Comparison of ENCODE assay signal across 1 cellular context in the genomic region with DNA sequence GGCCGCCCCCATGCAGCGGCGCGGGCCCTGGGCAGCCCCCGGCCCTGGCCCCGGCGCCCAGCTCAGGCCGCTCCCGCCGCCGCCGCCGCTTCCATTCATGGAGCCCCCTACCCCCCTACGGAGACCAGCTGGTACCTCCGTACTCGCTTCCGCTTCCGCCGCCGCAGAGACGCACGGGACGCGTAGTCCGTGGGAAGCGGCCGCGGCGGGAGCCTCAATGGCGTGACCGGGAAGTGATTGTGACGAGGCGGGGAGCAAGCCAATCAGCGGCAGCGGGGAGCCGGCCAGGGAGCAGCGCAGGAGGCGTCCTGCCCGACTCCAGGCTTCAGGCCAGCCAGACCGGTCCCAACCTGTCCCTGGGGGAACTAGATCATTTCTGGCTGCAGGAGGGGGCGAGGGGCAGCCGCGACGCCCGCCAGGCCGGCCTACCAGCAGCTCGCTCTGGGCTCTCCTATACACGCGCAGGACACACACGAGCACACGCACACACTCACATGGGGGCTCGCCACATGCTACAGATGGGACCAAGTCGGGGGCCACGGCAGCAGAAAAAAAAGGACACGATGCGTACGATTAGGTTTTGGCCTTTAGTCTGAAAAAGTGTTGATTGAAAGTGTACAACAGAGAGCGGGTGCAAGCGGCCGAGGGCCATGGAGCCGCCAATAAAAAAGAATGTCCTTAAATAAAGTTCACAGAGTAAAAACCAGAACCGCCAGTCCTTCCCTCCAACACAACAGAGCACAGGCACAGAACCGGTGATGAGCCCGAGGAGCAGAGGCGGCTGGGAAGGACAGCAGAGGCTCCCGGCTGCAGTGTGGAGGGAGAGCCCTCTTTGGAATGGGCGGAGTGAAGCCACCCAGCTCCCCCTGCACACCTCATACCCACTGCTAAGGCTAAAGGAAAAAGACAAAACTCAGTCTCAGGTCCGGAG.
TF ChIP-seq lines count a peak whose summit lies in the region.

A gene with protein sequence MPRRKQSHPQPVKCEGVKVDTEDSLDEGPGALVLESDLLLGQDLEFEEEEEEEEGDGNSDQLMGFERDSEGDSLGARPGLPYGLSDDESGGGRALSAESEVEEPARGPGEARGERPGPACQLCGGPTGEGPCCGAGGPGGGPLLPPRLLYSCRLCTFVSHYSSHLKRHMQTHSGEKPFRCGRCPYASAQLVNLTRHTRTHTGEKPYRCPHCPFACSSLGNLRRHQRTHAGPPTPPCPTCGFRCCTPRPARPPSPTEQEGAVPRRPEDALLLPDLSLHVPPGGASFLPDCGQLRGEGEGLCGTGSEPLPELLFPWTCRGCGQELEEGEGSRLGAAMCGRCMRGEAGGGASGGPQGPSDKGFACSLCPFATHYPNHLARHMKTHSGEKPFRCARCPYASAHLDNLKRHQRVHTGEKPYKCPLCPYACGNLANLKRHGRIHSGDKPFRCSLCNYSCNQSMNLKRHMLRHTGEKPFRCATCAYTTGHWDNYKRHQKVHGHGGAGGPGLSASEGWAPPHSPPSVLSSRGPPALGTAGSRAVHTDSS (minus strand): TSS at position 109 of the 931 bp plus-strand sequence. CDS start 208 bp downstream, outside the sequence.

TF ChIP-seq in HepG2, 621 proteins besides CTCF, POLR2A, EP300 and RAD21 (continued from another document and continues in another):
- TF ChIP-seq, protein P1, sequence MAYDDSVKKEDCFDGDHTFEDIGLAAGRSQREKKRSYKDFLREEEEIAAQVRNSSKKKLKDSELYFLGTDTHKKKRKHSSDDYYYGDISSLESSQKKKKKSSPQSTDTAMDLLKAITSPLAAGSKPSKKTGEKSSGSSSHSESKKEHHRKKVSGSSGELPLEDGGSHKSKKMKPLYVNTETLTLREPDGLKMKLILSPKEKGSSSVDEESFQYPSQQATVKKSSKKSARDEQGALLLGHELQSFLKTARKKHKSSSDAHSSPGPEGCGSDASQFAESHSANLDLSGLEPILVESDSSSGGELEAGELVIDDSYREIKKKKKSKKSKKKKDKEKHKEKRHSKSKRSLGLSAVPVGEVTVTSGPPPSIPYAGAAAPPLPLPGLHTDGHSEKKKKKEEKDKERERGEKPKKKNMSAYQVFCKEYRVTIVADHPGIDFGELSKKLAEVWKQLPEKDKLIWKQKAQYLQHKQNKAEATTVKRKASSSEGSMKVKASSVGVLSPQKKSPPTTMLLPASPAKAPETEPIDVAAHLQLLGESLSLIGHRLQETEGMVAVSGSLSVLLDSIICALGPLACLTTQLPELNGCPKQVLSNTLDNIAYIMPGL (CRISPR knock-in tag; IDR thresholded peaks at IDR 0.05; ENCODE audit: borderline replicate concordance in 1 of 2, low read depth in 1 of 2): 0 out of 4 replicates have a peak, but pooled peaks of 1 of the 2 experiments have one; percentile 8
- TF ChIP-seq, protein P2, sequence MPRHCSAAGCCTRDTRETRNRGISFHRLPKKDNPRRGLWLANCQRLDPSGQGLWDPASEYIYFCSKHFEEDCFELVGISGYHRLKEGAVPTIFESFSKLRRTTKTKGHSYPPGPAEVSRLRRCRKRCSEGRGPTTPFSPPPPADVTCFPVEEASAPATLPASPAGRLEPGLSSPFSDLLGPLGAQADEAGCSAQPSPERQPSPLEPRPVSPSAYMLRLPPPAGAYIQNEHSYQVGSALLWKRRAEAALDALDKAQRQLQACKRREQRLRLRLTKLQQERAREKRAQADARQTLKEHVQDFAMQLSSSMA (CRISPR knock-in tag; IDR thresholded peaks at IDR 0.05): no peak
- TF ChIP-seq, protein P3, sequence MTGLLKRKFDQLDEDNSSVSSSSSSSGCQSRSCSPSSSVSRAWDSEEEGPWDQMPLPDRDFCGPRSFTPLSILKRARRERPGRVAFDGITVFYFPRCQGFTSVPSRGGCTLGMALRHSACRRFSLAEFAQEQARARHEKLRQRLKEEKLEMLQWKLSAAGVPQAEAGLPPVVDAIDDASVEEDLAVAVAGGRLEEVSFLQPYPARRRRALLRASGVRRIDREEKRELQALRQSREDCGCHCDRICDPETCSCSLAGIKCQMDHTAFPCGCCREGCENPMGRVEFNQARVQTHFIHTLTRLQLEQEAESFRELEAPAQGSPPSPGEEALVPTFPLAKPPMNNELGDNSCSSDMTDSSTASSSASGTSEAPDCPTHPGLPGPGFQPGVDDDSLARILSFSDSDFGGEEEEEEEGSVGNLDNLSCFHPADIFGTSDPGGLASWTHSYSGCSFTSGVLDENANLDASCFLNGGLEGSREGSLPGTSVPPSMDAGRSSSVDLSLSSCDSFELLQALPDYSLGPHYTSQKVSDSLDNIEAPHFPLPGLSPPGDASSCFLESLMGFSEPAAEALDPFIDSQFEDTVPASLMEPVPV (CRISPR knock-in tag; IDR thresholded peaks at IDR 0.05): no peak
- TF ChIP-seq SOX13 (IDR thresholded peaks at IDR 0.05): no peak
- TF ChIP-seq SOX13 (CRISPR knock-in tag; conservative IDR thresholded peaks at IDR 0.05 in 1 of 2, IDR thresholded peaks at IDR 0.05 in 1 of 2): no peak
- peak; percentile 65 for TF ChIP-seq CREB1 (IDR thresholded peaks at IDR 0.05)
- TF ChIP-seq CREB1 (CRISPR knock-in tag; IDR thresholded peaks at IDR 0.05): peak; percentile 89
- no peak for TF ChIP-seq SIX4 (CRISPR knock-in tag; IDR thresholded peaks at IDR 0.05)
- TF ChIP-seq NCOR1 (IDR thresholded peaks at IDR 0.05; ENCODE audit: borderline replicate concordance, low read length): no peak
- TF ChIP-seq SIX1 (CRISPR knock-in tag; IDR thresholded peaks at IDR 0.05; ENCODE audit: borderline replicate concordance): no peak
- TF ChIP-seq, protein P4, sequence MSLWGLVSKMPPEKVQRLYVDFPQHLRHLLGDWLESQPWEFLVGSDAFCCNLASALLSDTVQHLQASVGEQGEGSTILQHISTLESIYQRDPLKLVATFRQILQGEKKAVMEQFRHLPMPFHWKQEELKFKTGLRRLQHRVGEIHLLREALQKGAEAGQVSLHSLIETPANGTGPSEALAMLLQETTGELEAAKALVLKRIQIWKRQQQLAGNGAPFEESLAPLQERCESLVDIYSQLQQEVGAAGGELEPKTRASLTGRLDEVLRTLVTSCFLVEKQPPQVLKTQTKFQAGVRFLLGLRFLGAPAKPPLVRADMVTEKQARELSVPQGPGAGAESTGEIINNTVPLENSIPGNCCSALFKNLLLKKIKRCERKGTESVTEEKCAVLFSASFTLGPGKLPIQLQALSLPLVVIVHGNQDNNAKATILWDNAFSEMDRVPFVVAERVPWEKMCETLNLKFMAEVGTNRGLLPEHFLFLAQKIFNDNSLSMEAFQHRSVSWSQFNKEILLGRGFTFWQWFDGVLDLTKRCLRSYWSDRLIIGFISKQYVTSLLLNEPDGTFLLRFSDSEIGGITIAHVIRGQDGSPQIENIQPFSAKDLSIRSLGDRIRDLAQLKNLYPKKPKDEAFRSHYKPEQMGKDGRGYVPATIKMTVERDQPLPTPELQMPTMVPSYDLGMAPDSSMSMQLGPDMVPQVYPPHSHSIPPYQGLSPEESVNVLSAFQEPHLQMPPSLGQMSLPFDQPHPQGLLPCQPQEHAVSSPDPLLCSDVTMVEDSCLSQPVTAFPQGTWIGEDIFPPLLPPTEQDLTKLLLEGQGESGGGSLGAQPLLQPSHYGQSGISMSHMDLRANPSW (CRISPR knock-in tag; IDR thresholded peaks at IDR 0.05; ENCODE audit: borderline replicate concordance): no peak
- TF ChIP-seq ZNF33B (CRISPR knock-in tag; IDR thresholded peaks at IDR 0.05): no peak
- no peak for TF ChIP-seq REL (CRISPR knock-in tag; conservative IDR thresholded peaks at IDR 0.05)
- no peak for TF ChIP-seq TCF12 (IDR thresholded peaks at IDR 0.05)
- TF ChIP-seq TCF12 (CRISPR knock-in tag; IDR thresholded peaks at IDR 0.05): 0 out of 2 replicates have a peak, but pooled peaks have one; percentile 36
- TF ChIP-seq, protein P5, sequence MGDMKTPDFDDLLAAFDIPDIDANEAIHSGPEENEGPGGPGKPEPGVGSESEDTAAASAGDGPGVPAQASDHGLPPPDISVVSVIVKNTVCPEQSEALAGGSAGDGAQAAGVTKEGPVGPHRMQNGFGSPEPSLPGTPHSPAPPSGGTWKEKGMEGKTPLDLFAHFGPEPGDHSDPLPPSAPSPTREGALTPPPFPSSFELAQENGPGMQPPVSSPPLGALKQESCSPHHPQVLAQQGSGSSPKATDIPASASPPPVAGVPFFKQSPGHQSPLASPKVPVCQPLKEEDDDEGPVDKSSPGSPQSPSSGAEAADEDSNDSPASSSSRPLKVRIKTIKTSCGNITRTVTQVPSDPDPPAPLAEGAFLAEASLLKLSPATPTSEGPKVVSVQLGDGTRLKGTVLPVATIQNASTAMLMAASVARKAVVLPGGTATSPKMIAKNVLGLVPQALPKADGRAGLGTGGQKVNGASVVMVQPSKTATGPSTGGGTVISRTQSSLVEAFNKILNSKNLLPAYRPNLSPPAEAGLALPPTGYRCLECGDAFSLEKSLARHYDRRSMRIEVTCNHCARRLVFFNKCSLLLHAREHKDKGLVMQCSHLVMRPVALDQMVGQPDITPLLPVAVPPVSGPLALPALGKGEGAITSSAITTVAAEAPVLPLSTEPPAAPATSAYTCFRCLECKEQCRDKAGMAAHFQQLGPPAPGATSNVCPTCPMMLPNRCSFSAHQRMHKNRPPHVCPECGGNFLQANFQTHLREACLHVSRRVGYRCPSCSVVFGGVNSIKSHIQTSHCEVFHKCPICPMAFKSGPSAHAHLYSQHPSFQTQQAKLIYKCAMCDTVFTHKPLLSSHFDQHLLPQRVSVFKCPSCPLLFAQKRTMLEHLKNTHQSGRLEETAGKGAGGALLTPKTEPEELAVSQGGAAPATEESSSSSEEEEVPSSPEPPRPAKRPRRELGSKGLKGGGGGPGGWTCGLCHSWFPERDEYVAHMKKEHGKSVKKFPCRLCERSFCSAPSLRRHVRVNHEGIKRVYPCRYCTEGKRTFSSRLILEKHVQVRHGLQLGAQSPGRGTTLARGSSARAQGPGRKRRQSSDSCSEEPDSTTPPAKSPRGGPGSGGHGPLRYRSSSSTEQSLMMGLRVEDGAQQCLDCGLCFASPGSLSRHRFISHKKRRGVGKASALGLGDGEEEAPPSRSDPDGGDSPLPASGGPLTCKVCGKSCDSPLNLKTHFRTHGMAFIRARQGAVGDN (CRISPR knock-in tag; IDR thresholded peaks at IDR 0.05): peak; percentile 81
- no peak for TF ChIP-seq ZNF841 (CRISPR knock-in tag; IDR thresholded peaks at IDR 0.05; ENCODE audit: borderline replicate concordance)
- TF ChIP-seq SMAD3 (CRISPR knock-in tag; IDR thresholded peaks at IDR 0.05): 0 out of 2 replicates have a peak, but pooled peaks have one; percentile 20
- TF ChIP-seq RBM22 (optimal IDR thresholded peaks at IDR 0.05; ENCODE audit: low read length): peak; percentile 90
- TF ChIP-seq ZNF563 (CRISPR knock-in tag; IDR thresholded peaks at IDR 0.05): 0 out of 2 replicates have a peak, but pooled peaks have one; percentile 29
- TF ChIP-seq, protein P6, sequence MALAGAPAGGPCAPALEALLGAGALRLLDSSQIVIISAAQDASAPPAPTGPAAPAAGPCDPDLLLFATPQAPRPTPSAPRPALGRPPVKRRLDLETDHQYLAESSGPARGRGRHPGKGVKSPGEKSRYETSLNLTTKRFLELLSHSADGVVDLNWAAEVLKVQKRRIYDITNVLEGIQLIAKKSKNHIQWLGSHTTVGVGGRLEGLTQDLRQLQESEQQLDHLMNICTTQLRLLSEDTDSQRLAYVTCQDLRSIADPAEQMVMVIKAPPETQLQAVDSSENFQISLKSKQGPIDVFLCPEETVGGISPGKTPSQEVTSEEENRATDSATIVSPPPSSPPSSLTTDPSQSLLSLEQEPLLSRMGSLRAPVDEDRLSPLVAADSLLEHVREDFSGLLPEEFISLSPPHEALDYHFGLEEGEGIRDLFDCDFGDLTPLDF (CRISPR knock-in tag; IDR thresholded peaks at IDR 0.05): no peak
- TF ChIP-seq KDM4B (CRISPR knock-in tag; IDR thresholded peaks at IDR 0.05): no peak
- no peak for TF ChIP-seq MED8 (CRISPR knock-in tag; IDR thresholded peaks at IDR 0.05; ENCODE audit: insufficient replicate concordance)
- TF ChIP-seq SAFB2 (CRISPR knock-in tag; IDR thresholded peaks at IDR 0.05; ENCODE audit: borderline replicate concordance, low read depth): no peak
- TF ChIP-seq ZNF7 (CRISPR knock-in tag; IDR thresholded peaks at IDR 0.05): no peak
- TF ChIP-seq NRL (CRISPR knock-in tag; IDR thresholded peaks at IDR 0.05; ENCODE audit: borderline replicate concordance): no peak
- no peak for TF ChIP-seq ATF7 (IDR thresholded peaks at IDR 0.05)
- no peak for TF ChIP-seq ATF7 (CRISPR knock-in tag; IDR thresholded peaks at IDR 0.05)
- no peak for TF ChIP-seq ZNF570 (CRISPR knock-in tag; IDR thresholded peaks at IDR 0.05; ENCODE audit: borderline replicate concordance)
- no peak for TF ChIP-seq TRIM24 (CRISPR knock-in tag; IDR thresholded peaks at IDR 0.05)
- TF ChIP-seq XRCC5 (optimal IDR thresholded peaks at IDR 0.05; ENCODE audit: low read length): no peak
- TF ChIP-seq, protein P7, sequence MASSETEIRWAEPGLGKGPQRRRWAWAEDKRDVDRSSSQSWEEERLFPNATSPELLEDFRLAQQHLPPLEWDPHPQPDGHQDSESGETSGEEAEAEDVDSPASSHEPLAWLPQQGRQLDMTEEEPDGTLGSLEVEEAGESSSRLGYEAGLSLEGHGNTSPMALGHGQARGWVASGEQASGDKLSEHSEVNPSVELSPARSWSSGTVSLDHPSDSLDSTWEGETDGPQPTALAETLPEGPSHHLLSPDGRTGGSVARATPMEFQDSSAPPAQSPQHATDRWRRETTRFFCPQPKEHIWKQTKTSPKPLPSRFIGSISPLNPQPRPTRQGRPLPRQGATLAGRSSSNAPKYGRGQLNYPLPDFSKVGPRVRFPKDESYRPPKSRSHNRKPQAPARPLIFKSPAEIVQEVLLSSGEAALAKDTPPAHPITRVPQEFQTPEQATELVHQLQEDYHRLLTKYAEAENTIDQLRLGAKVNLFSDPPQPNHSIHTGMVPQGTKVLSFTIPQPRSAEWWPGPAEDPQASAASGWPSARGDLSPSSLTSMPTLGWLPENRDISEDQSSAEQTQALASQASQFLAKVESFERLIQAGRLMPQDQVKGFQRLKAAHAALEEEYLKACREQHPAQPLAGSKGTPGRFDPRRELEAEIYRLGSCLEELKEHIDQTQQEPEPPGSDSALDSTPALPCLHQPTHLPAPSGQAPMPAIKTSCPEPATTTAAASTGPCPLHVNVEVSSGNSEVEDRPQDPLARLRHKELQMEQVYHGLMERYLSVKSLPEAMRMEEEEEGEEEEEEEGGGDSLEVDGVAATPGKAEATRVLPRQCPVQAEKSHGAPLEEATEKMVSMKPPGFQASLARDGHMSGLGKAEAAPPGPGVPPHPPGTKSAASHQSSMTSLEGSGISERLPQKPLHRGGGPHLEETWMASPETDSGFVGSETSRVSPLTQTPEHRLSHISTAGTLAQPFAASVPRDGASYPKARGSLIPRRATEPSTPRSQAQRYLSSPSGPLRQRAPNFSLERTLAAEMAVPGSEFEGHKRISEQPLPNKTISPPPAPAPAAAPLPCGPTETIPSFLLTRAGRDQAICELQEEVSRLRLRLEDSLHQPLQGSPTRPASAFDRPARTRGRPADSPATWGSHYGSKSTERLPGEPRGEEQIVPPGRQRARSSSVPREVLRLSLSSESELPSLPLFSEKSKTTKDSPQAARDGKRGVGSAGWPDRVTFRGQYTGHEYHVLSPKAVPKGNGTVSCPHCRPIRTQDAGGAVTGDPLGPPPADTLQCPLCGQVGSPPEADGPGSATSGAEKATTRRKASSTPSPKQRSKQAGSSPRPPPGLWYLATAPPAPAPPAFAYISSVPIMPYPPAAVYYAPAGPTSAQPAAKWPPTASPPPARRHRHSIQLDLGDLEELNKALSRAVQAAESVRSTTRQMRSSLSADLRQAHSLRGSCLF (CRISPR knock-in tag; IDR thresholded peaks at IDR 0.05; ENCODE audit: borderline replicate concordance): no peak
- no peak for TF ChIP-seq ZNF441 (CRISPR knock-in tag; IDR thresholded peaks at IDR 0.05; ENCODE audit: borderline replicate concordance)
- TF ChIP-seq NR2F2 (IDR thresholded peaks at IDR 0.05; ENCODE audit: borderline replicate concordance, low read depth): no peak; the same call in 1 of the 2 replicates
- TF ChIP-seq, protein P8, sequence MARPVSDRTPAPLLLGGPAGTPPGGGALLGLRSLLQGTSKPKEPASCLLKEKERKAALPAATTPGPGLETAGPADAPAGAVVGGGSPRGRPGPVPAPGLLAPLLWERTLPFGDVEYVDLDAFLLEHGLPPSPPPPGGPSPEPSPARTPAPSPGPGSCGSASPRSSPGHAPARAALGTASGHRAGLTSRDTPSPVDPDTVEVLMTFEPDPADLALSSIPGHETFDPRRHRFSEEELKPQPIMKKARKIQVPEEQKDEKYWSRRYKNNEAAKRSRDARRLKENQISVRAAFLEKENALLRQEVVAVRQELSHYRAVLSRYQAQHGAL (CRISPR knock-in tag; IDR thresholded peaks at IDR 0.05; ENCODE audit: not compliant biosample characterization): no peak
